In the genomic region with DNA sequence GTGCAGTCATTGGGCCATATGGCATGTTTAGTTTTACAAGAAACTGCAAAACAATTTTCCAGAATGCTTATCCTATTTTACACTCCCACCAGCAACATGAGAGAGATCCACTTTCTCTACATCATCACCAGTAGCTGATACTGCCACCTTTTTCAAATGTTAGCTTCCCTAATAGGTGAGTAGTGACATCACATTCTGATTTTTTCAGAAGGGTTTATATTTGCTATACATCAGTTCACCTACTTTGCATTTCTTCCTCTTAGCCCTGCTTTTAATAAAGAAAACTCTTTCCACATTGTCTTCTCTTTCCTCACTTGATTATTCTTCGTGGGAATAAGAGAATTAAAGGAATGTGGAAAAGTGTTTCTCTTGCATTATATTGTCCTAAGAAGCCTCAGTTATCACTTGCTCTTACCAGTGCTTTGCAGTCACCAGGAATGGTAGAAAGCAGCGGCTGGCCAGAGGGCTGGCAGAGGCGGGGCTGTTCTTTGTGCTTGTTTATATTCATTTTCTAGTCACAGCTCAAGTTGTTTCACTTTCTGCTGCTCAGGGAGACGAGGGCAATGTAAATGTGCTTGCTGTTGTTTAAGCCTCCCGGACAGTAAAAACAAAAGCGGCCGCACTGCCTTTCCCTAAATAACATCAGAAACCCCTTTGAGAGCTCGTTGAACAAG, we compare ENCODE assay signal across 8 cellular contexts.
DNase-seq lines count a peak whose midpoint lies in the region; ATAC-seq and TF ChIP-seq lines count a peak whose summit lies in the region.

No MANE protein-coding gene starts in this region.

- H3K79me2 ChIP-seq in trophoblast cell (ENCODE audit: control insufficient read depth, insufficient read depth, low read length, poor library complexity): no peaks in the 10 kb centered on the region

- peak overlapping the region; percentile 55 to 95 (median 83) for H3K27ac Mint-ChIP-seq in IgD-negative memory B cell

- no peak overlapping the region for H3K23ac ChIP-seq in trophoblast cell (ENCODE audit: low read length)

- H4K91ac ChIP-seq in trophoblast cell (ENCODE audit: low read depth, low read length): no peak overlapping the region

- H3K36me3 ChIP-seq in mucosa of stomach (ENCODE audit: control insufficient read depth, insufficient read depth, low read length): no peaks in the 10 kb centered on the region
- H3K36me3 ChIP-seq in trophoblast cell (ENCODE audit: control insufficient read depth in 1 of 2, insufficient read depth in 2 of 2, low read length in 2 of 2): no peaks in the 10 kb centered on the region

- H3K4me1 ChIP-seq in mucosa of stomach (ENCODE audit: control insufficient read depth, insufficient read depth, low read length) (peaks cover 25% of the 10 kb centered on the region), trophoblast cell (ENCODE audit: control insufficient read depth in 1 of 2, insufficient read depth in 2 of 2, low read length in 2 of 2) (no peaks in the 10 kb centered on the region)

- peaks cover 11 to 22% (median 18%) of the 10 kb centered on the region in 3 donors for H3K4me1 Mint-ChIP-seq in IgD-negative memory B cell

- H3K14ac ChIP-seq in trophoblast cell (ENCODE audit: low read length): no peak overlapping the region

- no peaks in the 10 kb centered on the region for H3K79me1 ChIP-seq in trophoblast cell (ENCODE audit: low read length)

- H2BK120ac ChIP-seq in trophoblast cell (ENCODE audit: insufficient read depth, low read length, poor library complexity): no peak overlapping the region

- H2AFZ ChIP-seq in trophoblast cell (ENCODE audit: insufficient read depth, low read length, poor library complexity): no peak overlapping the region

- H2BK5ac ChIP-seq in trophoblast cell (ENCODE audit: low read depth, low read length, poor library complexity): no peak overlapping the region

- H3K27me3 ChIP-seq in mucosa of stomach (ENCODE audit: control insufficient read depth, insufficient read depth, low read length) (no peaks in the 10 kb centered on the region), trophoblast cell (ENCODE audit: insufficient read depth, low read length) (peaks cover 5% of the 10 kb centered on the region)

- WGBS in trophoblast cell (ENCODE audit: extremely low coverage, insufficient coverage, insufficient read length): no CpG with 5 or more reads among the region's 8 CpGs

- H2AK5ac ChIP-seq in trophoblast cell (ENCODE audit: low read length): no peak overlapping the region

- no peak overlapping the region for H4K12ac ChIP-seq in trophoblast cell (ENCODE audit: low read depth, low read length)

- DNase-seq in GM13976 (ENCODE audit: low spot score) (peak; percentile 79), cardiac fibroblast (ENCODE audit: low read depth in 2 of 2) (peak; percentile 57 to 75), HK-2 (ENCODE audit: unreplicated experiment) (no peak), trophoblast cell (no peak), NCI-H1092 (lab: John Stamatoyannopoulos, UW) (no peak)

- H3K36me3 Mint-ChIP-seq in IgD-negative memory B cell: no peaks in the 10 kb centered on the region

- H3K27ac ChIP-seq in trophoblast cell (ENCODE audit: low read depth, low read length): no peak overlapping the region

- no peak overlapping the region for H3K4ac ChIP-seq in trophoblast cell (ENCODE audit: low read depth, low read length)

- peaks cover 0 to 2% (median 0%) of the 10 kb centered on the region in 3 donors for H3K9me3 Mint-ChIP-seq in IgD-negative memory B cell

- H3K4me3 ChIP-seq in cardiac fibroblast (replicated peaks in 1 of 2; ENCODE audit: low read depth in 2 of 2, low read length in 2 of 2): peak overlapping the region in 1 of 2 donors; percentile 7
- no peak overlapping the region for H3K4me3 ChIP-seq in mucosa of stomach (ENCODE audit: low read length)
- no peak overlapping the region for H3K4me3 ChIP-seq in trophoblast cell (ENCODE audit: low read depth, low read length)

- peak overlapping the region; percentile 61 for H3K9ac ChIP-seq in mucosa of stomach (ENCODE audit: low read length)
- H3K9ac ChIP-seq in trophoblast cell (ENCODE audit: low read length): no peak overlapping the region

- in situ Hi-C loops in GM13976 (cut with MboI; ENCODE audit: low sequenced_read_pairs, unreplicated experiment): no loop called here

- no peak overlapping the region for H2BK12ac ChIP-seq in trophoblast cell (ENCODE audit: low read length)

- ATAC-seq in GM21529 (IDR thresholded peaks at IDR 0.05; ENCODE audit: unreplicated experiment): peak; percentile 96

- no peaks in the 10 kb centered on the region for H3K27me3 Mint-ChIP-seq in IgD-negative memory B cell

- H3K9me3 ChIP-seq in mucosa of stomach (ENCODE audit: control insufficient read depth, low read length) (no peaks in the 10 kb centered on the region), trophoblast cell (ENCODE audit: insufficient read depth, low read depth, low read length) (no peaks in the 10 kb centered on the region)

- H3K4me2 ChIP-seq in trophoblast cell (ENCODE audit: low read length): no peak overlapping the region

- peak overlapping the region; percentile 54 to 94 (median 89) for H3K4me3 Mint-ChIP-seq in IgD-negative memory B cell

- H3K18ac ChIP-seq in trophoblast cell (ENCODE audit: low read length): no peak overlapping the region

- no peak overlapping the region for H4K8ac ChIP-seq in trophoblast cell (ENCODE audit: low read depth, low read length)

- no peak for TF ChIP-seq CTCF in GM13976 (IDR thresholded peaks at IDR 0.05; ENCODE audit: borderline replicate concordance, control extremely low read depth, extremely low read depth, insufficient read depth, missing control alignments)
- no peak for TF ChIP-seq CTCF in cardiac fibroblast (IDR thresholded peaks at IDR 0.05; ENCODE audit: low read depth, low read length)

Comparison
In these comparisons a context has a peak if more than half of its experiments do, and no peak if none do; other contexts are left out.
1. DNase-seq: peak in GM13976 (single experiment) and cardiac fibroblast (2 of 2); none in HK-2 (single experiment), trophoblast cell (0 of 2) and NCI-H1092 (single experiment).